Comparison of ENCODE assay signal across 9 cellular contexts in genomic region chr16:31128711-31129567, GRCh38. TPM values are rescaled to one million over a fixed set of nuclear protein-coding genes. Genes with fewer than 3 reads are reported as not detected.
A peak's percentile ranks its signal among the peaks of the same experiment; 100 is the strongest.
DNase-seq lines count a peak whose midpoint lies in the region; ATAC-seq and TF ChIP-seq lines count a peak whose summit lies in the region.
"Had no signal": no experiment of that assay in that cellular context is flagged by ENCODE, and none has a peak within 500 bp of the region (broad histone marks: within the 10 kb centered on the region; RNA-seq: fewer than 3 reads in every experiment).

No MANE protein-coding gene starts in this region.

- H3K27me3 ChIP-seq in skeletal muscle tissue (ENCODE audit: control insufficient read depth in 3 of 3, insufficient read depth in 3 of 3, low read length in 3 of 3): no peaks in the 10 kb centered on the region

- H3K9ac ChIP-seq in skeletal muscle tissue (ENCODE audit: low read depth in 1 of 3, low read length in 3 of 3): peak overlapping the region; percentile 32 to 76 (median 70)

- DNase-seq in Kasumi-1 (lab: John Stamatoyannopoulos, UW): peak; percentile 58 to 67
- DNase-seq in inferior parietal cortex (ENCODE audit: extremely low spot score): peak; percentile 32
- no peak for DNase-seq in NCI-H146 (lab: John Stamatoyannopoulos, UW)
- no peak for DNase-seq in SHP77 (lab: John Stamatoyannopoulos, UW)

- ATAC-seq in HG03108 (IDR thresholded peaks at IDR 0.05; ENCODE audit: unreplicated experiment) (no peak), GM18519 (IDR thresholded peaks at IDR 0.05; ENCODE audit: low FRiP score, unreplicated experiment) (no peak)

- no peaks in the 10 kb centered on the region for H3K9me3 ChIP-seq in skeletal muscle tissue (ENCODE audit: control insufficient read depth in 3 of 3, low read length in 3 of 3)

- H3K4me3 ChIP-seq in skeletal muscle tissue (ENCODE audit: low read length in 3 of 3): peak overlapping the region in 1 of 3 donors; percentile 13

- peak overlapping the region; percentile 16; the same call in 1 of the 2 replicates for H3K27ac ChIP-seq in VCaP
- peak overlapping the region; percentile 74 for H3K27ac ChIP-seq in skeletal muscle tissue (ENCODE audit: low read depth, low read length)

- H3K4me1 ChIP-seq in skeletal muscle tissue (ENCODE audit: control insufficient read depth in 3 of 3, insufficient read depth in 3 of 3, low read length in 3 of 3): peaks cover 33 to 37% (median 35%) of the 10 kb centered on the region in 3 donors

- no peak for TF ChIP-seq CTCF in VCaP (conservative IDR thresholded peaks at IDR 0.05)

- peaks cover 48 to 62% (median 56%) of the 10 kb centered on the region in 3 donors for H3K36me3 ChIP-seq in skeletal muscle tissue (ENCODE audit: control insufficient read depth in 3 of 3, insufficient read depth in 3 of 3, low read length in 3 of 3)

RNA-seq across cellular contexts. Expression of gene PRSS8, which starts 6.6 kb away (rescaled TPM):
- not detected for total RNA-seq in skeletal muscle tissue
- total RNA-seq: activated CD8-positive, alpha-beta memory T cell treated with anti-CD3 and anti-CD28 coated beads for 36 hours had no signal

RNA-seq across cellular contexts. Expression of gene KAT8, which starts 11.5 kb away (rescaled TPM):
- total RNA-seq in skeletal muscle tissue: 43.3 TPM

RNA-seq across cellular contexts. Expression of gene BCKDK, which starts 20.8 kb away (rescaled TPM):
- total RNA-seq in skeletal muscle tissue: 8.9 TPM

RNA-seq across cellular contexts. Expression of gene PRSS36, which starts 20.9 kb away (rescaled TPM):
- total RNA-seq in skeletal muscle tissue: 0.52 TPM

RNA-seq across cellular contexts. Expression of gene VKORC1, which starts 34.3 kb away (rescaled TPM):
- total RNA-seq in skeletal muscle tissue: 34.4 TPM

Comparison
In these comparisons a context has a peak if more than half of its experiments do, and no peak if none do; other contexts are left out.
1. DNase-seq: peak in Kasumi-1 (2 of 2) and inferior parietal cortex (single experiment); none in NCI-H146 (single experiment) and SHP77 (0 of 2).